Comparison of ENCODE assay signal across 25 cellular contexts in genomic region chr6:132210886-132211563, GRCh38.
DNase-seq lines count a peak whose midpoint lies in the region; ATAC-seq and TF ChIP-seq lines count a peak whose summit lies in the region.
"Had no signal": no experiment of that assay in that cellular context is flagged by ENCODE, and none has a peak within 500 bp of the region (broad histone marks: within the 10 kb centered on the region; RNA-seq: fewer than 3 reads in every experiment).

No MANE protein-coding gene starts in this region.

- H3K4me3 Mint-ChIP-seq in GM23338 (no peak overlapping the region), neural progenitor cell (no peak overlapping the region)
- H3K4me3 Mint-ChIP-seq: B cell; CD8-positive, alpha-beta T cell; H9; T-cell had no signal

- H3K9me3 ChIP-seq in neural progenitor cell (ENCODE audit: low read depth) (no peaks in the 10 kb centered on the region), prostate gland (no peaks in the 10 kb centered on the region)
- H3K9me3 ChIP-seq: Caco-2 had no signal

- intact Hi-C loops in prostate gland (cut with DNase I), result no loop called here

- H3K36me3 ChIP-seq in GM23338 (ENCODE audit: insufficient read depth), result no peaks in the 10 kb centered on the region
- no peaks in the 10 kb centered on the region for H3K36me3 ChIP-seq in neural progenitor cell
- no peaks in the 10 kb centered on the region for H3K36me3 ChIP-seq in prostate gland

- DNase-seq in EH (ENCODE audit: low read depth) (peak; percentile 32), GM23338 (ENCODE audit: low spot score) (no peak), fibroblast of peridontal ligament (ENCODE audit: extremely low read depth) (peak; percentile 49), neural progenitor cell (ENCODE audit: low spot score) (no peak), prostate gland (ENCODE audit: low spot score) (no peak), ecto neural progenitor cell (ENCODE audit: low spot score) (no peak)
- DNase-seq: Caco-2; CD8-positive, alpha-beta T cell; H9; KBM-7; MV-4-11; NCI-H1105; NCI-H146; NCI-H1930; NCI-H446 treated with DMSO at 0.1 percent for 48 hours; NCI-H526; NCI-H82; NK-92 treated with Interleukin-12 subunit alpha and Interleukin-12 subunit beta, amount 100 ng/mL, for 24 hours; PC-9; RPMI8226; SHP77; T-cell had no signal

- no peaks in the 10 kb centered on the region for H3K27me3 Mint-ChIP-seq in GM23338 (ENCODE audit: insufficient read depth, low read depth, poor library complexity)
- no peaks in the 10 kb centered on the region for H3K27me3 Mint-ChIP-seq in neural progenitor cell (ENCODE audit: insufficient read depth, low read depth)

- no peaks in the 10 kb centered on the region for H3K9me2 ChIP-seq in GM23338 (ENCODE audit: insufficient read depth)

- 0 out of 2 replicates have a peak overlapping the region, but pooled peaks have one; percentile 16 for H3K27ac Mint-ChIP-seq in GM23338
- no peak overlapping the region for H3K27ac Mint-ChIP-seq in neural progenitor cell
- H3K27ac Mint-ChIP-seq: B cell; CD8-positive, alpha-beta T cell; H9; T-cell had no signal

- H3K4me2 ChIP-seq in GM23338 (no peak overlapping the region), neural progenitor cell (no peak overlapping the region)
- H3K4me2 ChIP-seq: PC-9 had no signal

- H3F3A ChIP-seq in GM23338 (replicated peaks; ENCODE audit: low read depth) (no peaks in the 10 kb centered on the region), neural progenitor cell (ENCODE audit: low read depth) (no peaks in the 10 kb centered on the region)

- no peak for TF ChIP-seq POLR2A in prostate gland (IDR thresholded peaks at IDR 0.05)

- H3K79me2 ChIP-seq in GM23338 (replicated peaks; ENCODE audit: insufficient read depth), result no peaks in the 10 kb centered on the region
- H3K79me2 ChIP-seq in neural progenitor cell (ENCODE audit: low read depth), result no peaks in the 10 kb centered on the region

- ATAC-seq in GM23338 (no peak), GM21390 (IDR thresholded peaks at IDR 0.05; ENCODE audit: unreplicated experiment) (no peak)
- ATAC-seq: CD8-positive, alpha-beta T cell; T-cell had no signal

- H4K20me1 ChIP-seq in GM23338 (replicated peaks; ENCODE audit: insufficient read depth), result no peaks in the 10 kb centered on the region
- H4K20me1 ChIP-seq in neural progenitor cell (ENCODE audit: low read depth), result no peaks in the 10 kb centered on the region

- no peak overlapping the region for H3K9ac ChIP-seq in neural progenitor cell

- H3K4me3 ChIP-seq in GM23338 (no peak overlapping the region), neural progenitor cell (no peak overlapping the region), prostate gland (no peak overlapping the region)
- H3K4me3 ChIP-seq: PC-9 had no signal

- H3K27me3 ChIP-seq in GM23338 (ENCODE audit: insufficient read depth) (no peaks in the 10 kb centered on the region), neural progenitor cell (no peaks in the 10 kb centered on the region), prostate gland (replicated peaks; ENCODE audit: insufficient read depth) (no peaks in the 10 kb centered on the region)

- H3K4me1 Mint-ChIP-seq in GM23338, result no peaks in the 10 kb centered on the region
- H3K4me1 Mint-ChIP-seq in neural progenitor cell, result no peaks in the 10 kb centered on the region
- H3K4me1 Mint-ChIP-seq: B cell, H9, T-cell had no signal

- H3K27ac ChIP-seq in GM23338 (ENCODE audit: low read depth), result no peak overlapping the region
- no peak overlapping the region for H3K27ac ChIP-seq in neural progenitor cell
- H3K27ac ChIP-seq in prostate gland, result no peak overlapping the region
- H3K27ac ChIP-seq: C4-2B, PC-9 had no signal

- H3K36me3 Mint-ChIP-seq in GM23338 (ENCODE audit: low read depth), result no peaks in the 10 kb centered on the region
- H3K36me3 Mint-ChIP-seq in neural progenitor cell, result no peaks in the 10 kb centered on the region
- H3K36me3 Mint-ChIP-seq: CD8-positive, alpha-beta T cell; T-cell had no signal

- peak overlapping the region; percentile 77; the same call in 1 of the 2 replicates for H2AFZ ChIP-seq in GM23338
- peak overlapping the region; percentile 40 for H2AFZ ChIP-seq in neural progenitor cell (replicated peaks)
- H2AFZ ChIP-seq: PC-9 had no signal

- WGBS in prostate gland, result 73% methylated on average over 3 of the region's 3 CpGs

- TF ChIP-seq CTCF in GM23338 (conservative IDR thresholded peaks at IDR 0.05; ENCODE audit: low read depth in 2 of 2) (no peak), neural progenitor cell (IDR thresholded peaks at IDR 0.05) (no peak), prostate gland (IDR thresholded peaks at IDR 0.05) (no peak)

- H3K9me3 Mint-ChIP-seq in GM23338, result no peaks in the 10 kb centered on the region
- H3K9me3 Mint-ChIP-seq in neural progenitor cell, result peaks cover 2% of the 10 kb centered on the region
- H3K9me3 Mint-ChIP-seq: CD8-positive, alpha-beta T cell; T-cell had no signal

- H3K4me1 ChIP-seq in GM23338 (ENCODE audit: insufficient read depth), result no peaks in the 10 kb centered on the region
- H3K4me1 ChIP-seq in neural progenitor cell, result no peaks in the 10 kb centered on the region
- no peaks in the 10 kb centered on the region for H3K4me1 ChIP-seq in prostate gland (replicated peaks)
- H3K4me1 ChIP-seq: Caco-2 had no signal

TF ChIP-seq in GM23338, 12 proteins besides CTCF, POLR2A, EP300 and RAD21:
- TF ChIP-seq EZH2 (IDR thresholded peaks at IDR 0.05; ENCODE audit: low read depth, unreplicated experiment) (no peak), ZNF462 (CRISPR knock-in tag; IDR thresholded peaks at IDR 0.05) (no peak), STAT1 (IDR thresholded peaks at IDR 0.05; ENCODE audit: unreplicated experiment) (no peak)

Comparison
In these comparisons a context has a peak if more than half of its experiments do, and no peak if none do; other contexts are left out.
1. DNase-seq: peak in EH (single experiment) and fibroblast of peridontal ligament (single experiment); none in GM23338 (single experiment), neural progenitor cell (single experiment), prostate gland (single experiment) and ecto neural progenitor cell (single experiment).